ENCODE assay signal across 27 cellular contexts in the genomic region with DNA sequence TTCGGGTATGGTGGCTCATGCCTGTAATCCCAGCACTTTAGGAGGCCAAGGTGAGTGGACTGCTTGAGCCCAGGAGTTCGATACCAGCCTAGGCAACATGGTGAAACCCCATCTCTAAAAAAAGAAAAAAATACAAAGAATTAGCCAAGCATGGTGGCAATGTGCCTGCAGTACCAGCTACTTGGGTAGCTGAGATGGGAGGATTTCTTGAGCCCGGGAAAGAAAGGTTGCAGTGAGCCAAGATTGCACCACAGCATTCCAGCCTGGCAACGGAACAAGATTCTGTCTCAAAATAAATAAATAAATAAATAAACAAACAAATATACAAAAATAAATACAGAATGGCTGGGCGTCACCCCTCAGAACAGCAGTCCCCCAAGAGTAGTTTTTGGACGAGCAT. TPM values are rescaled to one million over a fixed set of nuclear protein-coding genes. Genes with fewer than 3 reads are reported as not detected.
"Had no signal": no experiment of that assay in that cellular context is flagged by ENCODE, and none has a peak within 500 bp of the region (broad histone marks: within the 10 kb centered on the region; RNA-seq: fewer than 3 reads in every experiment).

No MANE protein-coding gene starts in this region.

- H3K27ac Mint-ChIP-seq: activated CD4-positive, alpha-beta memory T cell treated with anti-CD3 and anti-CD28 coated beads, Interleukin-2, amount 10 ng/mL, durations not matched to agents 7 days and 5 days; activated CD4-positive, alpha-beta T cell treated with anti-CD3 and anti-CD28 coated beads for 36 hours; activated naive CD4-positive, alpha-beta T cell treated with anti-CD3 and anti-CD28 coated beads, Interleukin-2, amount 10 ng/mL, durations not matched to agents 7 days and 5 days; activated naive CD8-positive, alpha-beta T cell treated with anti-CD3 and anti-CD28 coated beads for 36 hours; activated T-helper 2 cell treated with anti-CD3 and anti-CD28 coated beads, Interferon-gamma antibody, Interleukin-2, Interleukin-4, amounts not matched to agents 10 μg/mL and 5 μg/mL and 100 μg/mL, durations not matched to agents 14 hours and 24 hours and 36 hours had no signal

- H3K27me3 ChIP-seq: MG63, Peyer's patch, SJCRH30 had no signal

- H3K4me3 ChIP-seq: MG63, Peyer's patch, SJCRH30 had no signal

- H3K27me3 Mint-ChIP-seq: activated CD4-positive, alpha-beta memory T cell treated with anti-CD3 and anti-CD28 coated beads, Interleukin-2, amount 10 ng/mL, durations not matched to agents 7 days and 5 days; activated CD4-positive, alpha-beta T cell treated with anti-CD3 and anti-CD28 coated beads for 36 hours; activated naive CD8-positive, alpha-beta T cell treated with anti-CD3 and anti-CD28 coated beads for 36 hours had no signal

- H3K4me1 ChIP-seq: Peyer's patch, SJCRH30 had no signal

- H3K36me3 Mint-ChIP-seq: activated naive CD4-positive, alpha-beta T cell treated with anti-CD3 and anti-CD28 coated beads, Interleukin-2, amount 10 ng/mL, durations not matched to agents 7 days and 5 days; activated naive CD8-positive, alpha-beta T cell treated with anti-CD3 and anti-CD28 coated beads for 36 hours had no signal

- ATAC-seq: activated CD4-positive, alpha-beta T cell treated with anti-CD3 and anti-CD28 coated beads for 36 hours had no signal

- H3K9me3 Mint-ChIP-seq: activated CD4-positive, alpha-beta memory T cell treated with anti-CD3 and anti-CD28 coated beads, Interleukin-2, amount 10 ng/mL, durations not matched to agents 7 days and 5 days; activated naive CD4-positive, alpha-beta T cell treated with anti-CD3 and anti-CD28 coated beads, Interleukin-2, amount 10 ng/mL, durations not matched to agents 7 days and 5 days; activated naive CD8-positive, alpha-beta T cell treated with anti-CD3 and anti-CD28 coated beads for 36 hours; activated T-helper 2 cell treated with anti-CD3 and anti-CD28 coated beads, Interferon-gamma antibody, Interleukin-2, Interleukin-4, amounts not matched to agents 10 μg/mL and 5 μg/mL and 100 μg/mL, durations not matched to agents 14 hours and 24 hours and 36 hours; central memory CD8-positive, alpha-beta T cell had no signal

- H3K36me3 ChIP-seq: Peyer's patch, SJCRH30, WERI-Rb-1 had no signal

- H3K27ac ChIP-seq: KMS-11, Peyer's patch, SJCRH30, WERI-Rb-1 had no signal

- DNase-seq: activated CD4-positive, alpha-beta memory T cell treated with anti-CD3 and anti-CD28 coated beads, Interleukin-2, amount 10 ng/mL, durations not matched to agents 7 days and 5 days; activated CD4-positive, alpha-beta T cell treated with anti-CD3 and anti-CD28 coated beads for 36 hours; activated CD4-positive, alpha-beta T cell treated with anti-CD3 and anti-CD28 coated beads, Interleukin-2, amount 50 U/mL, for 1 hour; activated gamma-delta T cell treated with Interleukin-2 at 50 U/mL for 16 hours; activated naive CD4-positive, alpha-beta T cell treated with anti-CD3 and anti-CD28 coated beads, Interleukin-2, amount 10 ng/mL, durations not matched to agents 7 days and 5 days; activated naive CD8-positive, alpha-beta T cell treated with anti-CD3 and anti-CD28 coated beads for 36 hours; activated T-cell treated with anti-CD3 and anti-CD28 coated beads for 4 hours; activated T-cell treated with anti-CD3 and anti-CD28 coated beads, Interleukin-2, amount 50 U/mL, for 48 hours; MG63; MV-4-11; NCI-H1105; NCI-H1436; NCI-H1694 treated with DMSO at 0.1 percent for 48 hours; NCI-H2029 treated with DMSO at 0.1 percent for 48 hours; NCI-H510A treated with DMSO at 0.1 percent for 48 hours; NK-92 treated with Interleukin-12 subunit alpha and Interleukin-12 subunit beta, amount 100 ng/mL, for 24 hours; OCI-M1; Peyer's patch; Right ventricle myocardium superior; SJCRH30; SK-N-SH; T-helper 1 cell; WERI-Rb-1 had no signal

- H3K9me3 ChIP-seq: MG63, Peyer's patch, SJCRH30, SK-N-SH had no signal

- H3K4me3 Mint-ChIP-seq: activated CD4-positive, alpha-beta memory T cell treated with anti-CD3 and anti-CD28 coated beads, Interleukin-2, amount 10 ng/mL, durations not matched to agents 7 days and 5 days; activated CD4-positive, alpha-beta T cell treated with anti-CD3 and anti-CD28 coated beads for 36 hours; activated naive CD4-positive, alpha-beta T cell treated with anti-CD3 and anti-CD28 coated beads, Interleukin-2, amount 10 ng/mL, durations not matched to agents 7 days and 5 days; activated naive CD8-positive, alpha-beta T cell treated with anti-CD3 and anti-CD28 coated beads for 36 hours; central memory CD8-positive, alpha-beta T cell had no signal

RNA-seq across cellular contexts. Expression of a gene that starts 33.7 kb away (rescaled TPM):
- total RNA-seq: activated CD8-positive, alpha-beta memory T cell treated with anti-CD3 and anti-CD28 coated beads for 36 hours had no signal
